ENCODE assay signal across 14 cellular contexts in genomic region chr2:19643117-19643518, GRCh38.
DNase-seq lines count a peak whose midpoint lies in the region; ATAC-seq and TF ChIP-seq lines count a peak whose summit lies in the region.
"Had no signal": no experiment of that assay in that cellular context is flagged by ENCODE, and none has a peak within 500 bp of the region (broad histone marks: within the 10 kb centered on the region; RNA-seq: fewer than 3 reads in every experiment).

No MANE protein-coding gene starts in this region.

- no peak for TF ChIP-seq POLR2A in vagina (IDR thresholded peaks at IDR 0.05)

- DNase-seq in fibroblast of peridontal ligament (ENCODE audit: extremely low read depth) (peak; percentile 45), NCI-H1048 (lab: John Stamatoyannopoulos, UW) (no peak), foreskin keratinocyte (no peak), vagina (ENCODE audit: extremely low spot score in 2 of 2) (no peak), NCI-H2227 (lab: John Stamatoyannopoulos, UW; ENCODE audit: unreplicated experiment) (no peak)
- DNase-seq: activated naive CD8-positive, alpha-beta T cell treated with anti-CD3 and anti-CD28 coated beads, Interleukin-2, amount 10 ng/mL, durations not matched to agents 7 days and 5 days; CD8-positive, alpha-beta memory T cell; effector memory CD4-positive, alpha-beta T cell; NCI-H2107; SHP77 treated with DMSO at 0.1 percent for 48 hours; spleen had no signal

- no peaks in the 10 kb centered on the region for H3K36me3 ChIP-seq in vagina
- H3K36me3 ChIP-seq: spleen had no signal

- ATAC-seq in GM18861 (IDR thresholded peaks at IDR 0.05; ENCODE audit: unreplicated experiment) (peak; percentile 81), GM21529 (IDR thresholded peaks at IDR 0.05; ENCODE audit: unreplicated experiment) (peak; percentile 76), HG03280 (IDR thresholded peaks at IDR 0.05; ENCODE audit: unreplicated experiment) (peak; percentile 68), foreskin keratinocyte (no peak)

- no peak overlapping the region for H3K27ac ChIP-seq in foreskin keratinocyte
- H3K27ac ChIP-seq in vagina = no peak overlapping the region

- H3K27me3 ChIP-seq in foreskin keratinocyte = no peaks in the 10 kb centered on the region
- H3K27me3 ChIP-seq in vagina = no peaks in the 10 kb centered on the region
- H3K27me3 ChIP-seq: spleen had no signal

- intact Hi-C loops in vagina (cut with DNase I) = no loop called here

- no peak overlapping the region for H3K4me3 ChIP-seq in vagina
- H3K4me3 ChIP-seq: spleen had no signal

- H3K4me1 ChIP-seq in foreskin keratinocyte (peaks cover 6% of the 10 kb centered on the region), vagina (no peaks in the 10 kb centered on the region)

- H3K9me3 ChIP-seq in vagina = no peaks in the 10 kb centered on the region

- TF ChIP-seq CTCF in foreskin keratinocyte (conservative IDR thresholded peaks at IDR 0.05) (no peak), vagina (IDR thresholded peaks at IDR 0.05) (no peak)
